ENCODE assay signal across 1 cellular context in the genomic region with DNA sequence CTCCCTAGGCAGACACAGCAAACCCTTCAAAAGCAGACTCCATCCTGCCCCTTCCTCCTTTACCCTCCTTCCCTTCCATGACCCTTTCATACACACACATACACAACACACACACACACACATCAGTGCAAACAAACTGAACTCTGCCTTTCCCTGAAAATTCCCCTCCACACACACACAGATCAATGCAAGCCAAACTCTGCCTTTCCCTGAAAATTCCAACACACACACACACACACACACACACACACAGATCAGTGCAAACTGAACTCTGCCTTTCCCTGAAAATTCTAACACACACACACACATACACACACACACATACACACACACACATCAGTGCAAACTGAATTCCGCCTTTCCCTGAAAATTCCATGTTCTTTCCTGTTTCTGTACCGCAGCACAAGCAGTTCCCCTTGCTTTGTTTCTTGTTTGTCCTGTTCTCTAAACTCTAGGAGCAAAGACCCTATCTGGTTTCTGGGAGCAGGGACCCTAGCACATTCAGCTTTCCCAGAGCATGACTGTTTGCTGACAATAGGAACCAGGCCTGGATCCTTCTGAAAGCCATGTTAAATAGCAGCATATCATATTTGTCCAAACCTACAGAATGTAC.
TF ChIP-seq lines count a peak whose summit lies in the region.

No MANE protein-coding gene starts in this region.

TF ChIP-seq in endothelial cell of umbilical vein, 7 proteins besides CTCF, POLR2A, EP300 and RAD21:
- TF ChIP-seq JUN (IDR thresholded peaks at IDR 0.05; ENCODE audit: borderline replicate concordance, insufficient read depth, insufficient read length, low read depth) (no peak), FOS (IDR thresholded peaks at IDR 0.05; ENCODE audit: borderline replicate concordance, insufficient read depth, low read length) (no peak), MYC (IDR thresholded peaks at IDR 0.05; ENCODE audit: low read depth, low read length) (no peak), MAX (IDR thresholded peaks at IDR 0.05; ENCODE audit: insufficient read depth, insufficient read length) (no peak), POLR2AphosphoS5 (IDR thresholded peaks at IDR 0.05; ENCODE audit: insufficient read depth, low read depth, low read length) (no peak), EZH2 (IDR thresholded peaks at IDR 0.05; ENCODE audit: borderline replicate concordance, low read depth, low read length, severe bottlenecking) (no peak), GATA2 (IDR thresholded peaks at IDR 0.05; ENCODE audit: insufficient read depth, insufficient read length, low read depth, low read length) (no peak)
